In the genomic region with DNA sequence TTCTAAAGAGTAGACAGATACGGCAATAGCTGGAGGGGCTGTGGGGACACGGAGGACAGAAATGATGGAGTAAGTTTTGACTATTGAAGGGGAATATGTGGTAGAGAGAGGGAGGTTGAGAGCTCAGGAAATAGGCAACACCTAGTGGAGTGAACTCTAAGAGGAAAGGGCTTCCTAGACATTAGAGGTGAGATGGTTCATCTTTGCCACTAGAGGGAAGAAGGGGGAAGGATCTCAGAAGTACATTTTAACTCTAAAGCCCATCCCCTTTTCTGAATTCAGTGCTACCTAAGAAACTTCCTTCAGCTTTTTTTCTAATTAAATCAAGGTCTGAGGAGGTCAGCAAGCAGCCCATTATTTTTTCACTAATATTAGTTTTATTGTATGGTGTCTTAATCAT, we compare ENCODE assay signal across 1 cellular context.
TF ChIP-seq lines count a peak whose summit lies in the region.

No MANE protein-coding gene starts in this region.

TF ChIP-seq in HepG2, 621 proteins besides CTCF, POLR2A, EP300 and RAD21 (continued from another document):
- TF ChIP-seq, protein P1, sequence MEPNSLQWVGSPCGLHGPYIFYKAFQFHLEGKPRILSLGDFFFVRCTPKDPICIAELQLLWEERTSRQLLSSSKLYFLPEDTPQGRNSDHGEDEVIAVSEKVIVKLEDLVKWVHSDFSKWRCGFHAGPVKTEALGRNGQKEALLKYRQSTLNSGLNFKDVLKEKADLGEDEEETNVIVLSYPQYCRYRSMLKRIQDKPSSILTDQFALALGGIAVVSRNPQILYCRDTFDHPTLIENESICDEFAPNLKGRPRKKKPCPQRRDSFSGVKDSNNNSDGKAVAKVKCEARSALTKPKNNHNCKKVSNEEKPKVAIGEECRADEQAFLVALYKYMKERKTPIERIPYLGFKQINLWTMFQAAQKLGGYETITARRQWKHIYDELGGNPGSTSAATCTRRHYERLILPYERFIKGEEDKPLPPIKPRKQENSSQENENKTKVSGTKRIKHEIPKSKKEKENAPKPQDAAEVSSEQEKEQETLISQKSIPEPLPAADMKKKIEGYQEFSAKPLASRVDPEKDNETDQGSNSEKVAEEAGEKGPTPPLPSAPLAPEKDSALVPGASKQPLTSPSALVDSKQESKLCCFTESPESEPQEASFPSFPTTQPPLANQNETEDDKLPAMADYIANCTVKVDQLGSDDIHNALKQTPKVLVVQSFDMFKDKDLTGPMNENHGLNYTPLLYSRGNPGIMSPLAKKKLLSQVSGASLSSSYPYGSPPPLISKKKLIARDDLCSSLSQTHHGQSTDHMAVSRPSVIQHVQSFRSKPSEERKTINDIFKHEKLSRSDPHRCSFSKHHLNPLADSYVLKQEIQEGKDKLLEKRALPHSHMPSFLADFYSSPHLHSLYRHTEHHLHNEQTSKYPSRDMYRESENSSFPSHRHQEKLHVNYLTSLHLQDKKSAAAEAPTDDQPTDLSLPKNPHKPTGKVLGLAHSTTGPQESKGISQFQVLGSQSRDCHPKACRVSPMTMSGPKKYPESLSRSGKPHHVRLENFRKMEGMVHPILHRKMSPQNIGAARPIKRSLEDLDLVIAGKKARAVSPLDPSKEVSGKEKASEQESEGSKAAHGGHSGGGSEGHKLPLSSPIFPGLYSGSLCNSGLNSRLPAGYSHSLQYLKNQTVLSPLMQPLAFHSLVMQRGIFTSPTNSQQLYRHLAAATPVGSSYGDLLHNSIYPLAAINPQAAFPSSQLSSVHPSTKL (CRISPR knock-in tag; IDR thresholded peaks at IDR 0.05) = no peak
- TF ChIP-seq HCFC1 (IDR thresholded peaks at IDR 0.05; ENCODE audit: low read depth, low read length) (no peak), MAFG (CRISPR knock-in tag; IDR thresholded peaks at IDR 0.05) (no peak), GFI1 (CRISPR knock-in tag; IDR thresholded peaks at IDR 0.05; ENCODE audit: borderline replicate concordance) (no peak), ZNF652 (CRISPR knock-in tag; IDR thresholded peaks at IDR 0.05; ENCODE audit: borderline replicate concordance, low read depth) (no peak), NR3C1 (CRISPR knock-in tag; IDR thresholded peaks at IDR 0.05) (no peak), NCOA1 (CRISPR knock-in tag; IDR thresholded peaks at IDR 0.05) (no peak), ZNF496 (CRISPR knock-in tag; IDR thresholded peaks at IDR 0.05; ENCODE audit: insufficient replicate concordance) (no peak)
